Comparison of ENCODE assay signal across 26 cellular contexts in genomic region chr1:177825276-177825903, GRCh38.
A peak's percentile ranks its signal among the peaks of the same experiment; 100 is the strongest.
DNase-seq lines count a peak whose midpoint lies in the region; ATAC-seq and TF ChIP-seq lines count a peak whose summit lies in the region.
"Had no signal": no experiment of that assay in that cellular context is flagged by ENCODE, and none has a peak within 500 bp of the region (broad histone marks: within the 10 kb centered on the region; RNA-seq: fewer than 3 reads in every experiment).

No MANE protein-coding gene starts in this region.

- no TSS peak for BruUV-seq in MCF 10A (replicated peaks; lab: Mats Ljungman, UMichigan)

- peak overlapping the region; percentile 9 for H3K27ac ChIP-seq in temporal lobe (ENCODE audit: low read depth, low read length)
- H3K27ac ChIP-seq: GM23248, Peyer's patch, prostate gland, stomach, tibial nerve had no signal

- H3K27me3 Mint-ChIP-seq in MCF 10A (ENCODE audit: insufficient read depth, unreplicated experiment), result no peaks in the 10 kb centered on the region
- H3K27me3 Mint-ChIP-seq: activated naive CD8-positive, alpha-beta T cell treated with anti-CD3 and anti-CD28 coated beads, Interleukin-2, amount 10 ng/mL, durations not matched to agents 7 days and 5 days; central memory CD8-positive, alpha-beta T cell had no signal

- CTCF ChIA-PET in MCF 10A (lab: Yijun Ruan, JAX), result interaction anchor here (0.5 to 0.6 kb wide), 2 partner anchors 547 to 944 kb away, joined by 3 read pairs; no protein-coding TSS in a partner anchor

- no peak for TF ChIP-seq CTCF in MCF 10A (IDR thresholded peaks at IDR 0.05; ENCODE audit: unreplicated experiment)

- H3K9me3 Mint-ChIP-seq in MCF 10A (ENCODE audit: unreplicated experiment), result no peaks in the 10 kb centered on the region

- intact Hi-C loops in MCF 10A (cut with micrococcal nuclease), result no loop called here

- no peak overlapping the region for H3K4me3 Mint-ChIP-seq in MCF 10A (ENCODE audit: unreplicated experiment)
- H3K4me3 Mint-ChIP-seq: activated CD8-positive, alpha-beta T cell treated with anti-CD3 and anti-CD28 coated beads, Interleukin-2, amount 10 ng/mL, durations not matched to agents 7 days and 5 days; activated naive CD8-positive, alpha-beta T cell treated with anti-CD3 and anti-CD28 coated beads, Interleukin-2, amount 10 ng/mL, durations not matched to agents 7 days and 5 days; CD14-positive monocyte; central memory CD8-positive, alpha-beta T cell; memory B cell had no signal

- peak; percentile 31 for DNase-seq in UCSD-AML1 (lab: John Stamatoyannopoulos, UW; ENCODE audit: unreplicated experiment)
- no peak for DNase-seq in MCF 10A (ENCODE audit: unreplicated experiment)
- DNase-seq in activated gamma-delta T cell (lab: John Stamatoyannopoulos, UW), result no peak
- DNase-seq: activated CD8-positive, alpha-beta T cell treated with anti-CD3 and anti-CD28 coated beads, Interleukin-2, amount 10 ng/mL, durations not matched to agents 7 days and 5 days; activated effector memory CD4-positive, alpha-beta T cell treated with Interleukin-2 at 50 U/mL for 16 hours; activated naive CD8-positive, alpha-beta T cell treated with anti-CD3 and anti-CD28 coated beads, Interleukin-2, amount 10 ng/mL, durations not matched to agents 7 days and 5 days; activated T-cell treated with anti-CD3 and anti-CD28 coated beads for 4 hours; EL; glutamatergic neuron; GM23248; left cardiac atrium; NCI-H1436 treated with DMSO at 0.1 percent for 48 hours; NCI-H2171 treated with DMSO at 0.1 percent for 48 hours; NCI-H526; Peyer's patch; stomach had no signal

- no peaks in the 10 kb centered on the region for H3K4me1 Mint-ChIP-seq in MCF 10A (ENCODE audit: insufficient read depth, unreplicated experiment)
- H3K4me1 Mint-ChIP-seq: CD14-positive monocyte; central memory CD8-positive, alpha-beta T cell; memory B cell had no signal

- no peaks in the 10 kb centered on the region for H3K36me3 Mint-ChIP-seq in MCF 10A (ENCODE audit: insufficient read depth, unreplicated experiment)
- H3K36me3 Mint-ChIP-seq: activated naive CD8-positive, alpha-beta T cell treated with anti-CD3 and anti-CD28 coated beads, Interleukin-2, amount 10 ng/mL, durations not matched to agents 7 days and 5 days; CD14-positive monocyte; memory B cell had no signal

- no peak overlapping the region for H3K27ac Mint-ChIP-seq in MCF 10A (ENCODE audit: low read depth, unreplicated experiment)
- H3K27ac Mint-ChIP-seq: activated CD8-positive, alpha-beta T cell treated with anti-CD3 and anti-CD28 coated beads, Interleukin-2, amount 10 ng/mL, durations not matched to agents 7 days and 5 days; activated naive CD8-positive, alpha-beta T cell treated with anti-CD3 and anti-CD28 coated beads, Interleukin-2, amount 10 ng/mL, durations not matched to agents 7 days and 5 days; CD14-positive monocyte; memory B cell had no signal

- ATAC-seq in GM19025 (IDR thresholded peaks at IDR 0.05; ENCODE audit: low read depth, unreplicated experiment), result peak; percentile 52
- peak; percentile 47 for ATAC-seq in HG02852 (IDR thresholded peaks at IDR 0.05; ENCODE audit: unreplicated experiment)
- ATAC-seq in HG02981 (IDR thresholded peaks at IDR 0.05; ENCODE audit: unreplicated experiment), result no peak
- ATAC-seq: activated CD8-positive, alpha-beta T cell treated with anti-CD3 and anti-CD28 coated beads, Interleukin-2, amount 10 ng/mL, durations not matched to agents 7 days and 5 days; K562 had no signal

- POLR2A ChIA-PET in MCF 10A (lab: Yijun Ruan, JAX), result no interaction called here
